ENCODE assay signal across 8 cellular contexts in the genomic region with DNA sequence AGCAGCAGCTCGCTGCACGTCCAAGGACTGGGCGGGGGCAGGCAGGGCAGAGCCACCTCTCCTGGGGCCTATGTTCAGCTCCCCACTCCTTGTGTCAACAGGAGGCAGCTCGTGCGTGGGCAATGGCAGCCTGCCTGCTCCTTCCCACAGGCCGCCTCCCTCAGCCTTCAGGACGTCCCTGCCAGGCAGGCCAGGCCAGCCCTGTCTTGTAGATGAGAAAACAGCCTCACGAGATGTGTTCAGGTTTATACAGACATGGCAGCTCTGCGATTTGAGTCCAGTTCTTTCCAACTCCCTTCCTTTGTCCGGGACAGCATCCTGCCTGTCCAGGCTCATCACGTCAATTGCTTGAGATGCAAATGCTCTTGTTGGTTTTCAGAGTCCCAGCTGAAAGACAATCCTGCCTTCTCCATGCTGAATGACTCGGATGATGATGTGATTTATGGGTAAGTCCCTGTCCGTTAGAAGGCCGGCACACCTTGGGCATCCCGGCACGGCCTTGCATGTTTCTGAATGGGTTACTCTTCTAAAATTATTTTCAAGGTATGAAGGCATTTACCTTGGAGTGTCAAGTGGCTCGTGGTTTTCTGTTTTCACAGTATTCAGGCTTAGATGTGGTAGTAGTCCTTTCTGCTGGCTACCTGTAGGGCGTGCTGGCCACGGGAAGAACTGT. TPM values are rescaled to one million over a fixed set of nuclear protein-coding genes. Genes with fewer than 3 reads are reported as not detected.
DNase-seq lines count a peak whose midpoint lies in the region; ATAC-seq and TF ChIP-seq lines count a peak whose summit lies in the region.

No MANE protein-coding gene starts in this region.

- no peak overlapping the region for H3K4me3 Mint-ChIP-seq in CD14-positive monocyte
- H3K4me3 Mint-ChIP-seq in activated CD4-positive, alpha-beta memory T cell treated with anti-CD3 and anti-CD28 coated beads for 36 hours, result no peak overlapping the region

- H3K36me3 ChIP-seq in neutrophil, result peaks cover 96% of the 10 kb centered on the region

- H3K9me3 ChIP-seq in neutrophil, result no peaks in the 10 kb centered on the region

- CTCF ChIA-PET in activated CD4-positive, alpha-beta memory T cell treated with anti-CD3 and anti-CD28 coated beads for 36 hours (lab: Charles Lee), result interaction anchor here (1.5 kb wide), 2 partner anchors 19 to 417 kb away, joined by 3 to 4 read pairs; partner anchors contain the start of gene SYTL3

- no peak overlapping the region for H3K4me3 ChIP-seq in neutrophil (ENCODE audit: low read depth in 1 of 2, low read length in 1 of 2)

- H3K4me1 Mint-ChIP-seq in CD14-positive monocyte, result peaks cover 13% of the 10 kb centered on the region
- peaks cover 47% of the 10 kb centered on the region for H3K4me1 Mint-ChIP-seq in activated CD4-positive, alpha-beta memory T cell treated with anti-CD3 and anti-CD28 coated beads for 36 hours (ENCODE audit: low read depth)

- no peaks in the 10 kb centered on the region for H3K9me3 Mint-ChIP-seq in CD14-positive monocyte
- H3K9me3 Mint-ChIP-seq in activated CD4-positive, alpha-beta memory T cell treated with anti-CD3 and anti-CD28 coated beads for 36 hours, result no peaks in the 10 kb centered on the region

- POLR2A ChIA-PET in activated CD4-positive, alpha-beta memory T cell treated with anti-CD3 and anti-CD28 coated beads for 36 hours (lab: Charles Lee), result interaction anchor here (1.1 to 2.8 kb wide), 5 partner anchors 9 to 21 kb away, joined by 5 to 17 read pairs (median 10); partner anchors contain the start of gene SYTL3

- peaks cover 0 to 2% (median 1%) of the 10 kb centered on the region in 3 donors for H3K27me3 Mint-ChIP-seq in CD14-positive monocyte (ENCODE audit: low read depth in 3 of 3)
- no peaks in the 10 kb centered on the region for H3K27me3 Mint-ChIP-seq in activated CD4-positive, alpha-beta memory T cell treated with anti-CD3 and anti-CD28 coated beads for 36 hours

- peaks cover 0 to 4% of the 10 kb centered on the region in 2 experiments for H3K4me1 ChIP-seq in neutrophil (ENCODE audit: control insufficient read depth in 1 of 2, insufficient read depth in 1 of 2, low read depth in 1 of 2, low read length in 1 of 2)

- H3K27ac Mint-ChIP-seq in CD14-positive monocyte, result peak overlapping the region; percentile 48 to 83 (median 80)
- peak overlapping the region; percentile 81 for H3K27ac Mint-ChIP-seq in activated CD4-positive, alpha-beta memory T cell treated with anti-CD3 and anti-CD28 coated beads for 36 hours

- H3K27ac ChIP-seq in neutrophil, result peak overlapping the region; percentile 67

- ATAC-seq in HG03095 (IDR thresholded peaks at IDR 0.05; ENCODE audit: unreplicated experiment), result no peak
- no peak for ATAC-seq in GM21423 (IDR thresholded peaks at IDR 0.05; ENCODE audit: unreplicated experiment)

- DNase-seq in CD14-positive monocyte (ENCODE audit: low spot score) (no peak), fibroblast of peridontal ligament (ENCODE audit: extremely low read depth) (peak; percentile 69), NCI-H345 treated with DMSO at 0.1 percent for 48 hours (lab: John Stamatoyannopoulos, UW; ENCODE audit: unreplicated experiment) (no peak), activated gamma-delta T cell (lab: John Stamatoyannopoulos, UW) (no peak)
- DNase-seq in activated CD4-positive, alpha-beta memory T cell treated with anti-CD3 and anti-CD28 coated beads for 36 hours, result no peak

- H3K36me3 Mint-ChIP-seq in CD14-positive monocyte, result peaks cover 68 to 86% of the 10 kb centered on the region in 2 donors
- peaks cover 63% of the 10 kb centered on the region for H3K36me3 Mint-ChIP-seq in activated CD4-positive, alpha-beta memory T cell treated with anti-CD3 and anti-CD28 coated beads for 36 hours

- TF ChIP-seq CTCF in CD14-positive monocyte (IDR thresholded peaks at IDR 0.05), result no peak
- TF ChIP-seq CTCF in neutrophil (IDR thresholded peaks at IDR 0.05), result no peak

- no peaks in the 10 kb centered on the region for H3K27me3 ChIP-seq in neutrophil

- intact Hi-C loops in CD14-positive monocyte (cut with micrococcal nuclease), result loop anchor here in 1 of 2 donors (5.0 kb wide), 1 partner anchor 61 kb away; no protein-coding TSS in a partner anchor
- intact Hi-C loops in activated CD4-positive, alpha-beta memory T cell treated with anti-CD3 and anti-CD28 coated beads for 36 hours (cut with micrococcal nuclease), result loop anchor here (2.0 kb wide), 1 partner anchor 18 kb away; no protein-coding TSS in a partner anchor

RNA-seq across cellular contexts. Expression of gene DYNLT1, which starts 13.5 kb away (rescaled TPM):
- polyA plus RNA-seq in CD14-positive monocyte, result 100 to 1,000 TPM; 286 to 287 TPM
- total RNA-seq in activated CD4-positive, alpha-beta memory T cell treated with anti-CD3 and anti-CD28 coated beads for 36 hours, result 100 to 1,000 TPM; 117 to 120 TPM

RNA-seq across cellular contexts. Expression of gene SYTL3, which starts 18.8 kb away (rescaled TPM):
- polyA plus RNA-seq in CD14-positive monocyte, result 10 to 100 TPM; 14.6 to 14.8 TPM
- 100 to 1,000 TPM; 181 to 186 TPM for total RNA-seq in activated CD4-positive, alpha-beta memory T cell treated with anti-CD3 and anti-CD28 coated beads for 36 hours
